In genomic region chr4:175806741-175807140, GRCh38 we compare ENCODE assay signal across 21 cellular contexts. TPM values are rescaled to one million over a fixed set of nuclear protein-coding genes. Genes with fewer than 3 reads are reported as not detected.
"Had no signal": no experiment of that assay in that cellular context is flagged by ENCODE, and none has a peak within 500 bp of the region (broad histone marks: within the 10 kb centered on the region; RNA-seq: fewer than 3 reads in every experiment).

No MANE protein-coding gene starts in this region.

- H3K27me3 ChIP-seq: heart right ventricle, pancreas, tibial artery had no signal

- H3K9me3 ChIP-seq: heart right ventricle, pancreas, tibial artery had no signal

- DNase-seq: activated CD4-positive, alpha-beta T cell treated with anti-CD3 and anti-CD28 coated beads, Interleukin-2, amount 50 U/mL, for 1 hour; activated CD4-positive, CD25-positive, alpha-beta regulatory T cell treated with anti-CD3 and anti-CD28 coated beads, Interleukin-2, amount 50 U/mL, for 72 hours; activated CD8-positive, alpha-beta T cell treated with anti-CD3 and anti-CD28 coated beads, Interleukin-2, amount 10 ng/mL, durations not matched to agents 7 days and 5 days; activated gamma-delta T cell treated with Interleukin-2 at 50 U/mL for 16 hours; activated T-cell treated with anti-CD3 and anti-CD28 coated beads, Interleukin-2, amount 50 U/mL, for 1 hour; amniotic stem cell; effector CD8-positive, alpha-beta T cell; erythroblast; foreskin fibroblast; heart right ventricle; islet precursor cell; left cardiac atrium; midbrain; nephron progenitor cell; pancreas; right cardiac atrium; stimulated activated CD4-positive, alpha-beta T cell treated with anti-CD3 and anti-CD28 coated beads, Interleukin-1b, Interleukin-23, amount 100 ng/mL, for 48 hours; substantia nigra; tibial artery had no signal

- H3K4me3 ChIP-seq: heart right ventricle, pancreas, tibial artery had no signal

- ATAC-seq: activated CD8-positive, alpha-beta T cell treated with anti-CD3 and anti-CD28 coated beads, Interleukin-2, amount 10 ng/mL, durations not matched to agents 7 days and 5 days; heart right ventricle; left cardiac atrium; pancreas; right cardiac atrium had no signal

- H3K4me1 ChIP-seq: heart right ventricle, pancreas, tibial artery had no signal

- H3K36me3 ChIP-seq: heart right ventricle, pancreas, tibial artery had no signal

- H3K27ac ChIP-seq: heart right ventricle, pancreas, tibial artery, VCaP had no signal

RNA-seq across cellular contexts. Expression of gene GPM6A, which starts 5.3 kb away (rescaled TPM):
- total RNA-seq: activated CD8-positive, alpha-beta T cell treated with anti-CD3 and anti-CD28 coated beads, Interleukin-2, amount 10 ng/mL, durations not matched to agents 7 days and 5 days; bronchial epithelial cell had no signal
